10 cellular contexts compared by ENCODE assay signal in the genomic region with DNA sequence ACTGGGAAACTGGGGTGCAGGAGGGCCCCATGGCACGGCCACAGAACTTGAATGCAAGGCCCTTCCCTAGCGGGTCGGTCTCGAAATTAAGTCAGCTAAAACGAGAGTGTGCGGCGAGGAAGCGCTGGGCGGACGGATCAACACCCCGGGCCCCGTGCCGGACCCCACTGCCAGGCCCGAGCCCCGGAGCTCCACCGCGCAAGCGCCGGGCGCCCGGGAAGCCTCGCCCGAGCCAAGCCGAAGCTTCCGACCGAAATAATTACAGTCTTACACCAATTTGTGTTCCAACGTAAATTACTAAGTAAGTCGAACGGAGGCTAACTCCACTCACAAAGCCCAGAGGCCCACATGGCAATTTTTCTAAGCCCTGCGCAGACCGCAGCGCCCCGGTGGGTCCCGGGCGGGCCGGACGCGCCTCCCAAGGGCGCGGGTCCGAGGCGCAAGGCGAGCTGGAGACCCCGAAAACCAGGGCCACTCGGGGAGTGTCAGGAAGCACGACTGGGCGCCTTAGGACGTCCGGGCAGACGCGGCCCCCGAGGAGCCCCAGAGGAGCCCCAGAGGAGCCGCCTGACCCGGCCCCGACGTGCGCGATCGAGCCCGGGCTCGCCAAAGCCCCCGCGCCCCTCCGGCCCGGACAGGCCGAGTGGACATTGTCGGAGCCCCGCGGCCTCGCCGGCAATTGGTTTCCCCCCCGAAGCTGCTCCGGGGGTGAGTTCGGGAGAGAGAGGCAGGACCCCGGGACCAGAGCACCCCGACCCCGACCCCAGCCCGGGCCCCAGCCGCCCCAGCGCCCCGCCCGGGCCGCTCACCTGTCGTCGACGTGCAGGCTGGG. TPM values are rescaled to one million over a fixed set of nuclear protein-coding genes. Genes with fewer than 3 reads are reported as not detected.
DNase-seq lines count a peak whose midpoint lies in the region; ATAC-seq, FAIRE-seq and TF ChIP-seq lines count a peak whose summit lies in the region.
"Had no signal": no experiment of that assay in that cellular context is flagged by ENCODE, and none has a peak within 500 bp of the region (broad histone marks: within the 10 kb centered on the region; RNA-seq: fewer than 3 reads in every experiment).

No MANE protein-coding gene starts in this region.

- H3K79me2 ChIP-seq in GM12878 (ENCODE audit: control insufficient read depth, insufficient read depth, low read length), result no peaks in the 10 kb centered on the region

- peaks cover 4% of the 10 kb centered on the region for H3K36me3 Mint-ChIP-seq in T-helper 2 cell treated with Interferon-gamma antibody and Interleukin-4, amounts not matched to agents 5 μg/mL and 100 μg/mL, for 36 hours (ENCODE audit: low read depth)

- in situ Hi-C loops in GM12878 (cut with MboI), result no loop called here

- no peak for DNase-seq in T-helper 2 cell treated with Interferon-gamma antibody and Interleukin-4, amounts not matched to agents 5 μg/mL and 100 μg/mL, for 36 hours (ENCODE audit: low spot score)
- DNase-seq in T-helper 2 cell (no peak), GM12878 (ENCODE audit: low read depth, low spot score) (no peak), left kidney (ENCODE audit: low read depth, low spot score) (peak; percentile 47), DMS153 (lab: John Stamatoyannopoulos, UW) (no peak), NAMALWA (ENCODE audit: low spot score) (no peak)
- DNase-seq: AML-193, HCEC 1CT had no signal

- POLR2A ChIA-PET in GM12878 (lab: Charles Lee), result no interaction called here

- FAIRE-seq in GM12878 (lab: Jason Lieb, UNC), result no peak

- TF ChIP-seq POLR2A in GM12878 (IDR thresholded peaks at IDR 0.05; ENCODE audit: low read depth, low read length), result no peak

- CTCF ChIA-PET in GM12878 (lab: Yijun Ruan, JAX), result interaction anchor here (0.8 to 1.4 kb wide), 2 partner anchors 9 to 156 kb away, joined by 3 read pairs; no protein-coding TSS in a partner anchor

- no peak overlapping the region for H3K27ac Mint-ChIP-seq in T-helper 2 cell treated with Interferon-gamma antibody and Interleukin-4, amounts not matched to agents 5 μg/mL and 100 μg/mL, for 36 hours

- H3K27ac ChIP-seq in GM12878 (ENCODE audit: control insufficient read depth, insufficient read depth) (no peak overlapping the region), thymus (ENCODE audit: low read depth) (peak overlapping the region; percentile 66)

- no peak for TF ChIP-seq EP300 in GM12878 (IDR thresholded peaks at IDR 0.05; ENCODE audit: borderline replicate concordance in 1 of 2, control insufficient read depth in 1 of 2, low read depth in 2 of 2, low read length in 2 of 2)

- H3K4me3 ChIP-seq in GM12878 (no peak overlapping the region), thymus (ENCODE audit: low read length) (peak overlapping the region; percentile 70)

- peaks cover 83% of the 10 kb centered on the region for H3K27me3 Mint-ChIP-seq in T-helper 2 cell treated with Interferon-gamma antibody and Interleukin-4, amounts not matched to agents 5 μg/mL and 100 μg/mL, for 36 hours (ENCODE audit: low read depth)

- H3K4me1 ChIP-seq in GM12878 (ENCODE audit: control insufficient read depth, insufficient read depth, low read length) (no peaks in the 10 kb centered on the region), thymus (ENCODE audit: control insufficient read depth, insufficient read depth, low read length) (peaks cover 58% of the 10 kb centered on the region)

- SMC1A ChIA-PET in GM12878 (lab: Charles Lee; ENCODE audit: uncharacterized antibody, unreplicated experiment), result interaction anchor here (0.5 to 1.1 kb wide), 2 partner anchors 102 to 150 kb away, joined by 3 to 4 read pairs; no protein-coding TSS in a partner anchor

- intact Hi-C loops in GM12878 (cut with micrococcal nuclease; ENCODE audit: unreplicated experiment), result no loop called here

- no peak for TF ChIP-seq CTCF in GM12878 (IDR thresholded peaks at IDR 0.05 in 2 of 3, conservative IDR thresholded peaks at IDR 0.05 in 1 of 3; ENCODE audit: control insufficient read depth in 2 of 3, extremely low read depth in 1 of 3, insufficient read depth in 1 of 3, low read depth in 3 of 3, low read length in 3 of 3)

- 55% methylated on average over 72 of the region's 86 CpGs for WGBS in GM12878 (ENCODE audit: insufficient coverage, insufficient replicate concordance, low lambda C conversion rate, missing lambda C conversion rate)
- 11% methylated on average over 86 of the region's 86 CpGs for WGBS in thymus

- no peak for TF ChIP-seq RAD21 in GM12878 (IDR thresholded peaks at IDR 0.05; ENCODE audit: insufficient read depth, low read depth, low read length)

- H4K20me1 ChIP-seq in GM12878 (ENCODE audit: control insufficient read depth, insufficient read depth), result no peaks in the 10 kb centered on the region

- H3K9me3 ChIP-seq in GM12878 (replicated peaks; ENCODE audit: control insufficient read depth, insufficient read depth, low read length) (no peaks in the 10 kb centered on the region; the same call in 1 of the 3 replicates), thymus (ENCODE audit: control insufficient read depth) (peaks cover 3% of the 10 kb centered on the region)

- H3K27me3 ChIP-seq in GM12878 (replicated peaks in 1 of 2; ENCODE audit: control insufficient read depth in 2 of 2, insufficient read depth in 2 of 2, low read length in 1 of 2) (peaks cover 18 to 43% of the 10 kb centered on the region in 2 experiments), thymus (ENCODE audit: control insufficient read depth, insufficient read depth) (peaks cover 29% of the 10 kb centered on the region)

- H3K4me3 Mint-ChIP-seq in T-helper 2 cell treated with Interferon-gamma antibody and Interleukin-4, amounts not matched to agents 5 μg/mL and 100 μg/mL, for 36 hours, result peak overlapping the region; percentile 7

- BruUV-seq in GM12878 (replicated peaks; lab: Mats Ljungman, UMichigan), result no TSS peak

- peak overlapping the region; percentile 63; the same call in 1 of the 2 replicates for H3K4me2 ChIP-seq in GM12878 (ENCODE audit: control insufficient read depth, insufficient read depth)

- no peak overlapping the region for H2AFZ ChIP-seq in GM12878 (ENCODE audit: control insufficient read depth, low read depth, low read length)

- peaks cover 25% of the 10 kb centered on the region for H3K4me1 Mint-ChIP-seq in T-helper 2 cell treated with Interferon-gamma antibody and Interleukin-4, amounts not matched to agents 5 μg/mL and 100 μg/mL, for 36 hours (ENCODE audit: low read depth)

- H3K9me3 Mint-ChIP-seq in T-helper 2 cell treated with Interferon-gamma antibody and Interleukin-4, amounts not matched to agents 5 μg/mL and 100 μg/mL, for 36 hours, result no peaks in the 10 kb centered on the region

- RAD21 ChIA-PET in GM12878 (lab: Charles Lee; ENCODE audit: unreplicated experiment), result interaction anchor here (1.0 to 2.9 kb wide), 5 partner anchors 96 to 396 kb away, joined by 3 to 9 read pairs (median 3); no protein-coding TSS in a partner anchor

- ATAC-seq in GM12878 (no peak), GM21786 (IDR thresholded peaks at IDR 0.05; ENCODE audit: unreplicated experiment) (no peak)

- H3K9ac ChIP-seq in GM12878 (ENCODE audit: control insufficient read depth, insufficient read depth, low read length), result no peak overlapping the region

- no peaks in the 10 kb centered on the region for H3K36me3 ChIP-seq in GM12878 (ENCODE audit: control insufficient read depth in 2 of 2, insufficient read depth in 2 of 2, low read length in 1 of 2)
- H3K36me3 ChIP-seq in thymus (ENCODE audit: control insufficient read depth, insufficient read depth), result no peaks in the 10 kb centered on the region

TF ChIP-seq in GM12878, 131 proteins besides CTCF, POLR2A, EP300 and RAD21 (continues in another document):
- TF ChIP-seq SRF (IDR thresholded peaks at IDR 0.05; ENCODE audit: low read depth in 2 of 2, low read length in 2 of 2) (no peak), FOS (IDR thresholded peaks at IDR 0.05; ENCODE audit: borderline replicate concordance, extremely low read depth, insufficient read length) (no peak), POLR2AphosphoS2 (IDR thresholded peaks at IDR 0.05; ENCODE audit: low read depth, low read length) (no peak), MYB (IDR thresholded peaks at IDR 0.05; ENCODE audit: borderline replicate concordance, low read depth, low read length) (no peak), MEF2A (IDR thresholded peaks at IDR 0.05; ENCODE audit: insufficient read depth, low read depth, low read length) (no peak), SREBF1 (IDR thresholded peaks at IDR 0.05; ENCODE audit: low read length) (no peak), BACH1 (IDR thresholded peaks at IDR 0.05; ENCODE audit: borderline replicate concordance) (no peak), JUNB (IDR thresholded peaks at IDR 0.05) (no peak), RELA (IDR thresholded peaks at IDR 0.05; ENCODE audit: borderline replicate concordance, partially characterized antibody) (no peak), CBX3 (IDR thresholded peaks at IDR 0.05; ENCODE audit: borderline replicate concordance, low read depth) (no peak), NR2C1 (IDR thresholded peaks at IDR 0.05) (no peak)
- TF ChIP-seq, protein P1, sequence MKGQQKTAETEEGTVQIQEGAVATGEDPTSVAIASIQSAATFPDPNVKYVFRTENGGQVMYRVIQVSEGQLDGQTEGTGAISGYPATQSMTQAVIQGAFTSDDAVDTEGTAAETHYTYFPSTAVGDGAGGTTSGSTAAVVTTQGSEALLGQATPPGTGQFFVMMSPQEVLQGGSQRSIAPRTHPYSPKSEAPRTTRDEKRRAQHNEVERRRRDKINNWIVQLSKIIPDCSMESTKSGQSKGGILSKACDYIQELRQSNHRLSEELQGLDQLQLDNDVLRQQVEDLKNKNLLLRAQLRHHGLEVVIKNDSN (IDR thresholded peaks at IDR 0.05; ENCODE audit: borderline replicate concordance, extremely low read length, insufficient read depth, low read depth, low read length), result no peak

RNA-seq across cellular contexts. Expression of a gene that starts 0.6 kb away (rescaled TPM):
- total RNA-seq in GM12878 (2013; cell fraction: nucleolus; rRNA removed), result not detected in 2 replicates
- total RNA-seq in GM12878 (2014; rRNA removed), result not detected in 2 replicates
- not detected in 2 replicates for total RNA-seq in GM12878 (2014; rRNA removed; fragmentation: Illumina TruSeq; extraction: Trizol)
- 0.05 TPM in 1 of 2 replicates, not detected in the other for total RNA-seq in GM12878 (2021)
- polyA plus RNA-seq in GM12878 (2011; ENCODE audit: low read depth), result not detected
- polyA plus RNA-seq in GM12878 (2011; rRNA removed), result not detected in 2 replicates
- polyA plus RNA-seq in GM12878 (2011; cell fraction: cytosol; rRNA removed), result not detected in 2 replicates
- not detected in 2 replicates for polyA plus RNA-seq in GM12878 (2011; cell fraction: nucleus; rRNA removed)
- polyA plus RNA-seq in GM12878 (2012), result 0.04 and 0.10 TPM in 2 replicates
- not detected in 2 replicates for polyA plus RNA-seq in GM12878 (2014; fragmentation: Illumina TruSeq; extraction: Trizol)
- polyA plus RNA-seq in GM12878 (2014; fragmentation: Nextera tagmentation; extraction: Ambion mirVana), result not detected
- polyA plus RNA-seq in GM12878 (2014; rRNA removed), result not detected in 2 replicates
- polyA plus RNA-seq in GM12878 (2016; fragmentation: Nextera tagmentation; extraction: Ambion mirVana), result not detected
- not detected in 2 replicates for polyA minus RNA-seq in GM12878 (2011; rRNA and poly(A)+ RNA removed)
- polyA minus RNA-seq in GM12878 (2011; cell fraction: cytosol; rRNA and poly(A)+ RNA removed), result not detected in 2 replicates
- not detected in 2 replicates for polyA minus RNA-seq in GM12878 (2011; cell fraction: nucleus; rRNA and poly(A)+ RNA removed)
- 9.3 TPM for polyA plus RNA-seq in thymus
